In genomic region chr19:54609356-54609791, GRCh38 we compare ENCODE assay signal across 24 cellular contexts. TPM values are rescaled to one million over a fixed set of nuclear protein-coding genes. Genes with fewer than 3 reads are reported as not detected.
DNase-seq lines count a peak whose midpoint lies in the region; ATAC-seq, FAIRE-seq and TF ChIP-seq lines count a peak whose summit lies in the region.
"Had no signal": no experiment of that assay in that cellular context is flagged by ENCODE, and none has a peak within 500 bp of the region (broad histone marks: within the 10 kb centered on the region; RNA-seq: fewer than 3 reads in every experiment).

No MANE protein-coding gene starts in this region.

- TF ChIP-seq POLR2A in HepG2 (IDR thresholded peaks at IDR 0.05; ENCODE audit: insufficient read depth in 1 of 2, low read depth in 2 of 2, low read length in 2 of 2) (no peak), right lobe of liver (IDR thresholded peaks at IDR 0.05) (no peak), stomach (IDR thresholded peaks at IDR 0.05) (no peak)

- no peak for DNase-seq in HepG2 (ENCODE audit: low spot score)
- no peak for DNase-seq in right lobe of liver
- peak; percentile 52 for DNase-seq in kidney
- peak; percentile 55 for DNase-seq in posterior vena cava (ENCODE audit: low spot score)
- DNase-seq in stomach: peak; percentile 23
- no peak for DNase-seq in SHP77 (lab: John Stamatoyannopoulos, UW)
- DNase-seq: CD4-positive, CD25-positive, alpha-beta regulatory T cell; CD8-positive, alpha-beta memory T cell; COR-L47; DMS 273 treated with DMSO at 0.1 percent for 48 hours; DMS53; DND-41; EL; HCEC 1CT had no signal

- ATAC-seq in HepG2 (no peak), right lobe of liver (no peak), GM19455 (IDR thresholded peaks at IDR 0.05; ENCODE audit: unreplicated experiment) (no peak), GM18498 (IDR thresholded peaks at IDR 0.05; ENCODE audit: unreplicated experiment) (no peak)
- ATAC-seq: A549, GM12878, GM23338 had no signal

- intact Hi-C loops in HepG2 (cut with micrococcal nuclease; ENCODE audit: unreplicated experiment): no loop called here
- intact Hi-C loops in right lobe of liver (cut with DNase I): no loop called here
- intact Hi-C loops in kidney (cut with DNase I): no loop called here
- intact Hi-C loops in posterior vena cava (cut with DNase I): no loop called here
- intact Hi-C loops in stomach (cut with DNase I; ENCODE audit: low total_unique reads): no loop called here

- no peak overlapping the region for H2AFZ ChIP-seq in HepG2 (ENCODE audit: low read length)
- H2AFZ ChIP-seq: GM23338 had no signal

- H3K4me3 ChIP-seq in HepG2 (replicated peaks in 1 of 3; ENCODE audit: insufficient read depth in 1 of 3, low read depth in 2 of 3, low read length in 3 of 3) (no peak overlapping the region), right lobe of liver (no peak overlapping the region), kidney (ENCODE audit: low read length in 2 of 2) (no peak overlapping the region), stomach (no peak overlapping the region)
- H3K4me3 ChIP-seq: A549, BLaER1, GM12878, GM23338 had no signal

- H3K27me3 ChIP-seq in HepG2 (ENCODE audit: control insufficient read depth in 1 of 2, insufficient read depth in 2 of 2, low read length in 2 of 2) (peaks cover 0 to 12% of the 10 kb centered on the region in 2 experiments; a peak in 1 of 5 replicates), right lobe of liver (no peaks in the 10 kb centered on the region), stomach (peaks cover 0 to 15% (median 0%) of the 10 kb centered on the region in 3 donors)
- H3K27me3 ChIP-seq: BLaER1 had no signal

- H3K27ac ChIP-seq in HepG2 (ENCODE audit: extremely low read length, insufficient read depth, low read length) (no peak overlapping the region), right lobe of liver (no peak overlapping the region), kidney (ENCODE audit: low read depth in 2 of 2, low read length in 2 of 2) (no peak overlapping the region), stomach (no peak overlapping the region)
- H3K27ac ChIP-seq: 22Rv1, A549, BLaER1 had no signal

- CTCF ChIA-PET in HepG2 (lab: Yijun Ruan, JAX; ENCODE audit: low intra/inter-chr PET ratio, low total read pairs): no interaction called here

- TF ChIP-seq EP300 in HepG2 (IDR thresholded peaks at IDR 0.05; ENCODE audit: low read depth in 2 of 2, low read length in 2 of 2) (no peak), HepG2 (CRISPR knock-in tag; IDR thresholded peaks at IDR 0.05; ENCODE audit: borderline replicate concordance) (no peak), stomach (IDR thresholded peaks at IDR 0.05) (no peak)

- H3K4me2 ChIP-seq in HepG2 (ENCODE audit: low read depth, low read length): no peak overlapping the region
- H3K4me2 ChIP-seq: A549, BLaER1, GM23338 had no signal

- H4K20me1 ChIP-seq in HepG2 (ENCODE audit: insufficient read depth, low read length): no peaks in the 10 kb centered on the region
- H4K20me1 ChIP-seq: BLaER1 had no signal

- WGBS in HepG2 (ENCODE audit: low lambda C conversion rate): 60% methylated on average over 15 of the region's 26 CpGs
- WGBS in right lobe of liver (ENCODE audit: insufficient coverage, low coverage, low lambda C conversion rate, missing lambda C conversion rate): 78% methylated on average over 4 of the region's 26 CpGs
- WGBS in stomach, 5 donors: 85 to 90% (median 89%) methylated on average over 26 of the region's 26 CpGs

- no peaks in the 10 kb centered on the region for H3K79me2 ChIP-seq in HepG2 (ENCODE audit: insufficient read depth, low read length)

- FAIRE-seq in HepG2 (lab: Jason Lieb, UNC) (no peak), kidney (lab: Jason Lieb, UNC) (no peak)
- FAIRE-seq: A549, GM12878, H54 had no signal

- no peak for TF ChIP-seq RAD21 in HepG2 (CRISPR knock-in tag; IDR thresholded peaks at IDR 0.05)

- no TSS peak for BruUV-seq in HepG2 (replicated peaks; lab: Mats Ljungman, UMichigan)

- H3K9ac ChIP-seq in HepG2 (ENCODE audit: insufficient read depth, low read depth, low read length): no peak overlapping the region
- no peak overlapping the region for H3K9ac ChIP-seq in kidney (ENCODE audit: low read length in 2 of 2)
- H3K9ac ChIP-seq: BLaER1 had no signal

- in situ Hi-C loops in HepG2 (cut with HindIII; ENCODE audit: extremely low pct_ligation_motif_present, low pct_unique_long_range_greater_than_20kb): no loop called here

- H3K4me1 ChIP-seq in HepG2 (ENCODE audit: insufficient read depth, low read length) (no peaks in the 10 kb centered on the region), right lobe of liver (no peaks in the 10 kb centered on the region), kidney (ENCODE audit: control insufficient read depth in 1 of 2, insufficient read depth in 1 of 2, low read depth in 1 of 2, low read length in 2 of 2) (no peaks in the 10 kb centered on the region), stomach (no peaks in the 10 kb centered on the region)
- H3K4me1 ChIP-seq: A549 had no signal

- POLR2A ChIA-PET in HepG2 (lab: Yijun Ruan, JAX): no interaction called here

- TF ChIP-seq CTCF in HepG2 (CRISPR knock-in tag; IDR thresholded peaks at IDR 0.05) (no peak), right lobe of liver (IDR thresholded peaks at IDR 0.05) (no peak), kidney (IDR thresholded peaks at IDR 0.05; ENCODE audit: borderline replicate concordance, extremely low read depth, insufficient read depth) (no peak), stomach (IDR thresholded peaks at IDR 0.05) (no peak)

- H3K9me3 ChIP-seq in HepG2 (ENCODE audit: low read length) (no peaks in the 10 kb centered on the region), right lobe of liver (no peaks in the 10 kb centered on the region), kidney (ENCODE audit: control insufficient read depth in 1 of 2, low read length in 2 of 2) (peaks cover 3 to 18% of the 10 kb centered on the region in 2 donors), stomach (peaks cover 6 to 31% (median 13%) of the 10 kb centered on the region in 4 donors)

- H3K36me3 ChIP-seq in HepG2 (replicated peaks in 1 of 2; ENCODE audit: control insufficient read depth in 1 of 2, insufficient read depth in 2 of 2, low read length in 2 of 2) (no peaks in the 10 kb centered on the region), right lobe of liver (no peaks in the 10 kb centered on the region), kidney (ENCODE audit: control insufficient read depth in 1 of 2, insufficient read depth in 2 of 2, low read length in 2 of 2) (no peaks in the 10 kb centered on the region), stomach (no peaks in the 10 kb centered on the region)
- H3K36me3 ChIP-seq: BLaER1 had no signal

RNA-seq across cellular contexts. Expression of gene LILRA1, which starts 15.9 kb away (rescaled TPM):
- total RNA-seq in HepG2 (2016; rRNA removed; fragmentation: Illumina TruSeq; extraction: Trizol): not detected in 2 replicates
- not detected in 2 replicates for total RNA-seq in HepG2 (2016; cell fraction: cytosol; rRNA removed; fragmentation: Illumina TruSeq; extraction: Trizol; ENCODE audit: low read depth)
- not detected in 2 replicates for total RNA-seq in HepG2 (2016; cell fraction: insoluble cytoplasmic fraction; rRNA removed; fragmentation: Illumina TruSeq; extraction: Trizol)
- total RNA-seq in HepG2 (2016; cell fraction: membrane; rRNA removed; fragmentation: Illumina TruSeq; extraction: Trizol): not detected in 2 replicates
- total RNA-seq in HepG2 (2016; cell fraction: nucleus; rRNA removed; fragmentation: Illumina TruSeq; extraction: Trizol): not detected in 2 replicates
- not detected in 2 replicates for polyA plus RNA-seq in HepG2 (2011; rRNA removed)
- not detected in 2 replicates for polyA plus RNA-seq in HepG2 (2011; cell fraction: cytosol; rRNA removed)
- not detected in 2 replicates for polyA plus RNA-seq in HepG2 (2011; cell fraction: nucleus; rRNA removed)
- not detected in 2 replicates for polyA plus RNA-seq in HepG2 (2012)
- polyA plus RNA-seq in HepG2 (2016; cell fraction: cytosol; fragmentation: Illumina TruSeq; extraction: Trizol; ENCODE audit: low read depth): not detected in 2 replicates
- not detected in 2 replicates for polyA plus RNA-seq in HepG2 (2016; cell fraction: insoluble cytoplasmic fraction; fragmentation: Illumina TruSeq; extraction: Trizol; ENCODE audit: low read depth)
- not detected in 2 replicates for polyA plus RNA-seq in HepG2 (2016; cell fraction: membrane; fragmentation: Illumina TruSeq; extraction: Trizol; ENCODE audit: low read depth)
- not detected in 2 replicates for polyA plus RNA-seq in HepG2 (2016; cell fraction: nucleus; fragmentation: Illumina TruSeq; extraction: Trizol; ENCODE audit: insufficient read depth, low read depth)
- polyA minus RNA-seq in HepG2 (2011; rRNA and poly(A)+ RNA removed; ENCODE audit: low replicate concordance): not detected in 2 replicates
- polyA minus RNA-seq in HepG2 (2011; cell fraction: cytosol; rRNA and poly(A)+ RNA removed): not detected in 2 replicates
- polyA minus RNA-seq in HepG2 (2011; cell fraction: nucleus; rRNA and poly(A)+ RNA removed): not detected in 2 replicates
- total RNA-seq in right lobe of liver: 1 to 10 TPM in 3 of 6 experiments, under 1 TPM in 3; 0.62 to 2.7 (median 1.0) TPM
- 2.2 TPM for total RNA-seq in kidney
- polyA plus RNA-seq in kidney (ENCODE audit: insufficient read depth, low read depth, low replicate concordance): 0.43 TPM
- total RNA-seq in posterior vena cava: 1 to 10 TPM; 1.7 to 1.8 TPM
- not detected for total RNA-seq in stomach
- polyA plus RNA-seq in stomach: under 1 TPM; 0.25 to 0.62 (median 0.31) TPM
- total RNA-seq: CD4-positive, CD25-positive, alpha-beta regulatory T cell; CD8-positive, alpha-beta memory T cell; G401; GM12878; GM23338; HT-29 had no signal
- polyA plus RNA-seq: A549; CD8-positive, alpha-beta memory T cell; GM23338 had no signal

RNA-seq across cellular contexts. Expression of gene LILRB1, which starts 20.9 kb away (rescaled TPM):
- total RNA-seq in HepG2 (2016; rRNA removed; fragmentation: Illumina TruSeq; extraction: Trizol) (not detected in 2 replicates), right lobe of liver (10 to 100 TPM in 1 of 6 experiments, 1 to 10 TPM in 5; 1.7 to 21.9 (median 4.1) TPM), kidney (10.9 TPM), posterior vena cava (1 to 10 TPM; 4.7 to 8.2 TPM), stomach (10 to 100 TPM in 1 of 5 donors, 1 to 10 TPM in 2, under 1 TPM in 1, not detected in 1; 0.37 to 50.8 (median 2.7) TPM)
- not detected in 2 replicates for total RNA-seq in HepG2 (2016; cell fraction: cytosol; rRNA removed; fragmentation: Illumina TruSeq; extraction: Trizol; ENCODE audit: low read depth)
- not detected in 2 replicates for total RNA-seq in HepG2 (2016; cell fraction: insoluble cytoplasmic fraction; rRNA removed; fragmentation: Illumina TruSeq; extraction: Trizol)
- total RNA-seq in HepG2 (2016; cell fraction: membrane; rRNA removed; fragmentation: Illumina TruSeq; extraction: Trizol): not detected in 2 replicates
- not detected in 2 replicates for total RNA-seq in HepG2 (2016; cell fraction: nucleus; rRNA removed; fragmentation: Illumina TruSeq; extraction: Trizol)
- polyA plus RNA-seq in HepG2 (2011; rRNA removed) (not detected in 2 replicates), kidney (ENCODE audit: insufficient read depth, low read depth, low replicate concordance) (0.41 TPM), stomach (1 to 10 TPM in 2 of 3 donors, under 1 TPM in 1; 0.63 to 2.0 (median 1.2) TPM)
- 0.03 TPM in 1 of 2 replicates, not detected in the other for polyA plus RNA-seq in HepG2 (2011; cell fraction: cytosol; rRNA removed)
- 0.16 TPM in 1 of 2 replicates, not detected in the other for polyA plus RNA-seq in HepG2 (2011; cell fraction: nucleus; rRNA removed)
- not detected in 2 replicates for polyA plus RNA-seq in HepG2 (2012)
- not detected in 2 replicates for polyA plus RNA-seq in HepG2 (2016; cell fraction: cytosol; fragmentation: Illumina TruSeq; extraction: Trizol; ENCODE audit: low read depth)
- polyA plus RNA-seq in HepG2 (2016; cell fraction: insoluble cytoplasmic fraction; fragmentation: Illumina TruSeq; extraction: Trizol; ENCODE audit: low read depth): not detected in 2 replicates
- not detected in 2 replicates for polyA plus RNA-seq in HepG2 (2016; cell fraction: membrane; fragmentation: Illumina TruSeq; extraction: Trizol; ENCODE audit: low read depth)
- polyA plus RNA-seq in HepG2 (2016; cell fraction: nucleus; fragmentation: Illumina TruSeq; extraction: Trizol; ENCODE audit: insufficient read depth, low read depth): not detected in 2 replicates
- polyA minus RNA-seq in HepG2 (2011; rRNA and poly(A)+ RNA removed; ENCODE audit: low replicate concordance): 0.16 TPM in 1 of 2 replicates, not detected in the other
- polyA minus RNA-seq in HepG2 (2011; cell fraction: cytosol; rRNA and poly(A)+ RNA removed): not detected in 2 replicates
- polyA minus RNA-seq in HepG2 (2011; cell fraction: nucleus; rRNA and poly(A)+ RNA removed): not detected in 2 replicates
- total RNA-seq: CD4-positive, CD25-positive, alpha-beta regulatory T cell; G401; HT-29 had no signal
- polyA plus RNA-seq: A549, GM23338 had no signal

RNA-seq across cellular contexts. Expression of gene LILRA2, which starts 35.8 kb away (rescaled TPM):
- not detected in 2 replicates for total RNA-seq in HepG2 (2016; rRNA removed; fragmentation: Illumina TruSeq; extraction: Trizol)
- total RNA-seq in HepG2 (2016; cell fraction: cytosol; rRNA removed; fragmentation: Illumina TruSeq; extraction: Trizol; ENCODE audit: low read depth): not detected in 2 replicates
- not detected in 2 replicates for total RNA-seq in HepG2 (2016; cell fraction: insoluble cytoplasmic fraction; rRNA removed; fragmentation: Illumina TruSeq; extraction: Trizol)
- total RNA-seq in HepG2 (2016; cell fraction: membrane; rRNA removed; fragmentation: Illumina TruSeq; extraction: Trizol): not detected in 2 replicates
- total RNA-seq in HepG2 (2016; cell fraction: nucleus; rRNA removed; fragmentation: Illumina TruSeq; extraction: Trizol): not detected in 2 replicates
- 0.53 and 1.1 TPM in 2 replicates for polyA plus RNA-seq in HepG2 (2011; rRNA removed)
- 0.67 and 0.75 TPM in 2 replicates for polyA plus RNA-seq in HepG2 (2011; cell fraction: cytosol; rRNA removed)
- polyA plus RNA-seq in HepG2 (2011; cell fraction: nucleus; rRNA removed): 0.23 and 0.31 TPM in 2 replicates
- polyA plus RNA-seq in HepG2 (2012): 0.07 TPM in 1 of 2 replicates, not detected in the other
- not detected in 2 replicates for polyA plus RNA-seq in HepG2 (2016; cell fraction: cytosol; fragmentation: Illumina TruSeq; extraction: Trizol; ENCODE audit: low read depth)
- polyA plus RNA-seq in HepG2 (2016; cell fraction: insoluble cytoplasmic fraction; fragmentation: Illumina TruSeq; extraction: Trizol; ENCODE audit: low read depth): not detected in 2 replicates
- polyA plus RNA-seq in HepG2 (2016; cell fraction: membrane; fragmentation: Illumina TruSeq; extraction: Trizol; ENCODE audit: low read depth): not detected in 2 replicates
- polyA plus RNA-seq in HepG2 (2016; cell fraction: nucleus; fragmentation: Illumina TruSeq; extraction: Trizol; ENCODE audit: insufficient read depth, low read depth): not detected in 2 replicates
- polyA minus RNA-seq in HepG2 (2011; rRNA and poly(A)+ RNA removed; ENCODE audit: low replicate concordance): 1.1 TPM in 1 of 2 replicates, not detected in the other
- 0.70 TPM in 1 of 2 replicates, not detected in the other for polyA minus RNA-seq in HepG2 (2011; cell fraction: cytosol; rRNA and poly(A)+ RNA removed)
- not detected in 2 replicates for polyA minus RNA-seq in HepG2 (2011; cell fraction: nucleus; rRNA and poly(A)+ RNA removed)
- total RNA-seq in right lobe of liver: 1 to 10 TPM; 1.4 to 8.3 (median 2.4) TPM
- 4.2 TPM for total RNA-seq in kidney
- 2.1 TPM for polyA plus RNA-seq in kidney (ENCODE audit: insufficient read depth, low read depth, low replicate concordance)
- 1 to 10 TPM; 2.8 to 6.6 TPM for total RNA-seq in posterior vena cava
- total RNA-seq in stomach: 1 to 10 TPM in 2 of 5 donors, under 1 TPM in 1, not detected in 2; 0.37 to 7.8 (median 2.3) TPM
- 1 to 10 TPM in 1 of 3 donors, under 1 TPM in 2; 0.20 to 2.1 (median 0.61) TPM for polyA plus RNA-seq in stomach
- total RNA-seq: CD4-positive, CD25-positive, alpha-beta regulatory T cell; CD8-positive, alpha-beta memory T cell; G401; GM23338; HT-29 had no signal
- polyA plus RNA-seq: A549; CD8-positive, alpha-beta memory T cell; GM23338 had no signal

RNA-seq across cellular contexts. Expression of gene LILRB4, which starts 53.4 kb away (rescaled TPM):
- total RNA-seq in HepG2 (2016; rRNA removed; fragmentation: Illumina TruSeq; extraction: Trizol): not detected in 2 replicates
- total RNA-seq in HepG2 (2016; cell fraction: cytosol; rRNA removed; fragmentation: Illumina TruSeq; extraction: Trizol; ENCODE audit: low read depth): not detected in 2 replicates
- total RNA-seq in HepG2 (2016; cell fraction: insoluble cytoplasmic fraction; rRNA removed; fragmentation: Illumina TruSeq; extraction: Trizol): not detected in 2 replicates
- total RNA-seq in HepG2 (2016; cell fraction: membrane; rRNA removed; fragmentation: Illumina TruSeq; extraction: Trizol): not detected in 2 replicates
- total RNA-seq in HepG2 (2016; cell fraction: nucleus; rRNA removed; fragmentation: Illumina TruSeq; extraction: Trizol): not detected in 2 replicates
- not detected in 2 replicates for polyA plus RNA-seq in HepG2 (2011; rRNA removed)
- polyA plus RNA-seq in HepG2 (2011; cell fraction: cytosol; rRNA removed): not detected in 2 replicates
- not detected in 2 replicates for polyA plus RNA-seq in HepG2 (2011; cell fraction: nucleus; rRNA removed)
- polyA plus RNA-seq in HepG2 (2012): not detected in 2 replicates
- polyA plus RNA-seq in HepG2 (2016; cell fraction: cytosol; fragmentation: Illumina TruSeq; extraction: Trizol; ENCODE audit: low read depth): not detected in 2 replicates
- polyA plus RNA-seq in HepG2 (2016; cell fraction: insoluble cytoplasmic fraction; fragmentation: Illumina TruSeq; extraction: Trizol; ENCODE audit: low read depth): not detected in 2 replicates
- not detected in 2 replicates for polyA plus RNA-seq in HepG2 (2016; cell fraction: membrane; fragmentation: Illumina TruSeq; extraction: Trizol; ENCODE audit: low read depth)
- polyA plus RNA-seq in HepG2 (2016; cell fraction: nucleus; fragmentation: Illumina TruSeq; extraction: Trizol; ENCODE audit: insufficient read depth, low read depth): not detected in 2 replicates
- not detected in 2 replicates for polyA minus RNA-seq in HepG2 (2011; rRNA and poly(A)+ RNA removed; ENCODE audit: low replicate concordance)
- polyA minus RNA-seq in HepG2 (2011; cell fraction: cytosol; rRNA and poly(A)+ RNA removed): not detected in 2 replicates
- not detected in 2 replicates for polyA minus RNA-seq in HepG2 (2011; cell fraction: nucleus; rRNA and poly(A)+ RNA removed)
- total RNA-seq in right lobe of liver: 1 to 10 TPM; 1.9 to 9.5 (median 2.5) TPM
- 9.9 TPM for total RNA-seq in kidney
- polyA plus RNA-seq in kidney (ENCODE audit: insufficient read depth, low read depth, low replicate concordance): 1.8 TPM
- total RNA-seq in posterior vena cava: 1 to 10 TPM; 2.7 to 8.7 TPM
- total RNA-seq in stomach: 10 to 100 TPM in 1 of 5 donors, under 1 TPM in 2, not detected in 2; 0.73 to 12.2 (median 0.87) TPM
- polyA plus RNA-seq in stomach: 1 to 10 TPM in 1 of 3 donors, under 1 TPM in 2; 0.61 to 1.8 (median 0.95) TPM
- total RNA-seq: CD4-positive, CD25-positive, alpha-beta regulatory T cell; G401; GM23338; HT-29 had no signal
- polyA plus RNA-seq: A549; CD4-positive, CD25-positive, alpha-beta regulatory T cell; CD8-positive, alpha-beta memory T cell; GM23338 had no signal

Comparison
In these comparisons a context has a peak if more than half of its experiments do, and no peak if none do; other contexts are left out.
1. DNase-seq: peak in kidney (single experiment), posterior vena cava (single experiment) and stomach (single experiment); none in HepG2 (single experiment), right lobe of liver (0 of 3) and SHP77 (0 of 2).